Comparison of ENCODE assay signal across 9 cellular contexts in the genomic region with DNA sequence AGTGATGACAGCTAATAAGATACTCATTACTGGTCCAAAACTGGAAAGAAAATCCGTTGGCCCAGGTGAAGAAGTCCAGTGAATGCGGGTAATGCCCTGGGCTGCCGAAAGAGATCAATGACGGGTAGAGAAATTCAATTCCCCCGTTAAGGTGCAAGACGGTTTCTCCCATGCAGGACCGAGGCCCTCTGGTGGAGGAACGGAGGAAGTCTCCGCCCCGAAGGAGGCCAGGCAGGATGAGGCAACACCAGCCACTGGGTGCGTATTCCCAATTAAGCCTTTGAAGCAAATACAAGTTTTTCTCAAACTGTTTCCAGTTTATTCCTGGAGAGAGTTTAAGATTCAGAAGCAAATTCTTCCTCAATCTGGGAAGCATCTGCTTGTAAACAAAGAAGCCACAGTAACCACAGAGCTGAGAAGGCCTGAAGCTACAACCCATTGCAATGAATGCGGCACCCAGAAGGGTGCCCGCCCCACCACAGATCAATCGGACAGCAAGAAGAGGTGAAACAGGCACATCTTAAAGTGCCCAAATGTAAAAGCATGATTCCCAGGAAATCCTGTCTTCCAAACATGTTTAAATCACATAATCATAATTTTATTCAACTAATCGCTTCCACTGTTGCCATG.
DNase-seq lines count a peak whose midpoint lies in the region; ATAC-seq and TF ChIP-seq lines count a peak whose summit lies in the region.
"Had no signal": no experiment of that assay in that cellular context is flagged by ENCODE, and none has a peak within 500 bp of the region (broad histone marks: within the 10 kb centered on the region; RNA-seq: fewer than 3 reads in every experiment).

No MANE protein-coding gene starts in this region.

- DNase-seq in DMS 273 (lab: John Stamatoyannopoulos, UW; ENCODE audit: unreplicated experiment) (peak; percentile 95), MV-4-11 (lab: John Stamatoyannopoulos, UW) (peak; percentile 69), SK-N-MC (ENCODE audit: low read depth, low spot score) (peak; percentile 40), glutamatergic neuron (peak; percentile 88), tibial artery (peak; percentile 86 to 92)
- peak; percentile 91 for DNase-seq in activated naive CD4-positive, alpha-beta T cell treated with anti-CD3 and anti-CD28 coated beads for 36 hours

- H3K27ac Mint-ChIP-seq in activated naive CD4-positive, alpha-beta T cell treated with anti-CD3 and anti-CD28 coated beads for 36 hours: no peak overlapping the region
- peak overlapping the region; percentile 94 for H3K27ac Mint-ChIP-seq in glutamatergic neuron (ENCODE audit: unreplicated experiment)

- H3K4me3 ChIP-seq in SK-N-MC: peak overlapping the region; percentile 26; the same call in 1 of the 2 replicates
- peak overlapping the region; percentile 14 for H3K4me3 ChIP-seq in parathyroid adenoma (ENCODE audit: low read depth, low read length)
- no peak overlapping the region for H3K4me3 ChIP-seq in tibial artery

- H3K36me3 Mint-ChIP-seq in activated naive CD4-positive, alpha-beta T cell treated with anti-CD3 and anti-CD28 coated beads for 36 hours (ENCODE audit: low read depth): no peaks in the 10 kb centered on the region
- H3K36me3 Mint-ChIP-seq in glutamatergic neuron (ENCODE audit: unreplicated experiment): no peaks in the 10 kb centered on the region

- H2AFZ ChIP-seq in parathyroid adenoma: peak overlapping the region; percentile 65

- no peak overlapping the region for H3K4me2 ChIP-seq in parathyroid adenoma (ENCODE audit: low read length)

- no peaks in the 10 kb centered on the region for H3K36me3 ChIP-seq in SK-N-MC (ENCODE audit: insufficient read depth, low read length)
- H3K36me3 ChIP-seq in parathyroid adenoma (ENCODE audit: control insufficient read depth, insufficient read depth, low read length): no peaks in the 10 kb centered on the region
- no peaks in the 10 kb centered on the region for H3K36me3 ChIP-seq in tibial artery

- intact Hi-C loops in activated naive CD4-positive, alpha-beta T cell treated with anti-CD3 and anti-CD28 coated beads for 36 hours (cut with micrococcal nuclease): loop anchor here (1.0 to 2.0 kb wide), 5 partner anchors 61 to 396 kb away; no protein-coding TSS in a partner anchor
- intact Hi-C loops in tibial artery (cut with DNase I; ENCODE audit: low total_unique reads): loop anchor here (2.0 kb wide), 1 partner anchor 73 kb away; no protein-coding TSS in a partner anchor

- peak; percentile 89 for TF ChIP-seq CTCF in glutamatergic neuron (IDR thresholded peaks at IDR 0.05; ENCODE audit: partially characterized antibody, unreplicated experiment)
- peak; percentile 97 for TF ChIP-seq CTCF in parathyroid adenoma (IDR thresholded peaks at IDR 0.05)
- peak; percentile 95 to 96 for TF ChIP-seq CTCF in tibial artery (IDR thresholded peaks at IDR 0.05)

- H3K9me3 ChIP-seq in SK-N-MC (ENCODE audit: low read depth, low read length): no peaks in the 10 kb centered on the region
- H3K9me3 ChIP-seq in parathyroid adenoma (ENCODE audit: control insufficient read depth, low read length): no peaks in the 10 kb centered on the region
- no peaks in the 10 kb centered on the region for H3K9me3 ChIP-seq in tibial artery

- H3K4me3 Mint-ChIP-seq in activated naive CD4-positive, alpha-beta T cell treated with anti-CD3 and anti-CD28 coated beads for 36 hours: no peak overlapping the region
- peak overlapping the region; percentile 75 for H3K4me3 Mint-ChIP-seq in glutamatergic neuron (ENCODE audit: unreplicated experiment)
- H3K4me3 Mint-ChIP-seq: dendritic cell treated with granulocyte-macrophage colony-stimulating factor and Interleukin-4, amounts not matched to agents 40 ng/mL and 50 ng/mL, for 4 days had no signal

- no peaks in the 10 kb centered on the region for H3K9me3 Mint-ChIP-seq in activated naive CD4-positive, alpha-beta T cell treated with anti-CD3 and anti-CD28 coated beads for 36 hours
- peaks cover 4% of the 10 kb centered on the region for H3K9me3 Mint-ChIP-seq in glutamatergic neuron (ENCODE audit: unreplicated experiment)
- H3K9me3 Mint-ChIP-seq: dendritic cell treated with granulocyte-macrophage colony-stimulating factor and Interleukin-4, amounts not matched to agents 40 ng/mL and 50 ng/mL, for 4 days had no signal

- H3K27ac ChIP-seq in SK-N-MC: peak overlapping the region; percentile 37
- H3K27ac ChIP-seq in parathyroid adenoma: peak overlapping the region; percentile 79
- peak overlapping the region; percentile 79 for H3K27ac ChIP-seq in tibial artery

- H3K9ac ChIP-seq in SK-N-MC (ENCODE audit: insufficient read length): peak overlapping the region; percentile 43
- H3K9ac ChIP-seq in parathyroid adenoma: no peak overlapping the region

- H3K27me3 ChIP-seq in parathyroid adenoma (ENCODE audit: control insufficient read depth, insufficient read depth, low read length): no peaks in the 10 kb centered on the region
- H3K27me3 ChIP-seq in tibial artery: no peaks in the 10 kb centered on the region

- CTCF ChIA-PET in activated naive CD4-positive, alpha-beta T cell treated with anti-CD3 and anti-CD28 coated beads for 36 hours (lab: Charles Lee): interaction anchor here (0.7 to 2.8 kb wide), 48 partner anchors 9 to 408 kb away, joined by 3 to 20 read pairs (median 5); no protein-coding TSS in a partner anchor

- ATAC-seq in GM21717 (IDR thresholded peaks at IDR 0.05; ENCODE audit: unreplicated experiment): peak; percentile 82

- no peaks in the 10 kb centered on the region for H3K27me3 Mint-ChIP-seq in activated naive CD4-positive, alpha-beta T cell treated with anti-CD3 and anti-CD28 coated beads for 36 hours (ENCODE audit: low read depth)
- no peaks in the 10 kb centered on the region for H3K27me3 Mint-ChIP-seq in glutamatergic neuron (ENCODE audit: unreplicated experiment)
- H3K27me3 Mint-ChIP-seq: dendritic cell treated with granulocyte-macrophage colony-stimulating factor and Interleukin-4, amounts not matched to agents 40 ng/mL and 50 ng/mL, for 4 days had no signal

- H3K4me1 ChIP-seq in parathyroid adenoma (peaks cover 34% of the 10 kb centered on the region), tibial artery (peaks cover 0 to 33% (median 25%) of the 10 kb centered on the region in 4 donors)

- H3K79me2 ChIP-seq in parathyroid adenoma: no peaks in the 10 kb centered on the region

- H3K4me1 Mint-ChIP-seq in activated naive CD4-positive, alpha-beta T cell treated with anti-CD3 and anti-CD28 coated beads for 36 hours (ENCODE audit: low read depth): no peaks in the 10 kb centered on the region
- peaks cover 54% of the 10 kb centered on the region for H3K4me1 Mint-ChIP-seq in glutamatergic neuron (ENCODE audit: low read depth, unreplicated experiment)

Comparison
In these comparisons a context has a peak if more than half of its experiments do, and no peak if none do; other contexts are left out.
1. DNase-seq: peak in every context shown above with its lines; median percentile 95 in DMS 273; 91 in activated naive CD4-positive, alpha-beta T cell treated with anti-CD3 and anti-CD28 coated beads for 36 hours; 89 in tibial artery; 88 in glutamatergic neuron; 69 in MV-4-11; 40 in SK-N-MC.
2. H3K4me3 ChIP-seq: peak in SK-N-MC (single experiment) and parathyroid adenoma (single experiment); none in tibial artery (0 of 2).
3. Peak in every context shown above with its lines, with median percentiles within 50 percentile points of each other: H3K27ac ChIP-seq and CTCF ChIP-seq.